ENCODE assay signal across 1 cellular context in genomic region chr2:40304340-40304739, GRCh38.
A peak's percentile ranks its signal among the peaks of the same experiment; 100 is the strongest.
TF ChIP-seq lines count a peak whose summit lies in the region.

No MANE protein-coding gene starts in this region.

TF ChIP-seq in H1, 55 proteins besides CTCF, POLR2A, EP300 and RAD21:
- no peak for TF ChIP-seq TBP (IDR thresholded peaks at IDR 0.05; ENCODE audit: low read depth, low read length)
- peak; percentile 43; the same call in 1 of the 2 replicates for TF ChIP-seq MAX (IDR thresholded peaks at IDR 0.05)
